ENCODE assay signal across 10 cellular contexts in genomic region chr17:69084911-69085310, GRCh38. TPM values are rescaled to one million over a fixed set of nuclear protein-coding genes. Genes with fewer than 3 reads are reported as not detected.
DNase-seq lines count a peak whose midpoint lies in the region; ATAC-seq and TF ChIP-seq lines count a peak whose summit lies in the region.
"Had no signal": no experiment of that assay in that cellular context is flagged by ENCODE, and none has a peak within 500 bp of the region (broad histone marks: within the 10 kb centered on the region; RNA-seq: fewer than 3 reads in every experiment).

No MANE protein-coding gene starts in this region.

- POLR2A ChIA-PET in PC-3 (lab: Charles Lee; ENCODE audit: unreplicated experiment): no interaction called here
- POLR2A ChIA-PET in T-cell (lab: Charles Lee): no interaction called here

- H3K36me3 ChIP-seq in left ventricle myocardium inferior: peaks cover 76% of the 10 kb centered on the region
- H3K36me3 ChIP-seq in PC-3 (ENCODE audit: low read depth, low read length): no peaks in the 10 kb centered on the region
- peaks cover 15% of the 10 kb centered on the region for H3K36me3 ChIP-seq in upper lobe of right lung

- intact Hi-C loops in left ventricle myocardium inferior (cut with micrococcal nuclease): loop anchor here (10.0 kb wide), 1 partner anchor 50 kb away; no protein-coding TSS in a partner anchor
- intact Hi-C loops in left ventricle myocardium superior (cut with micrococcal nuclease): no loop called here
- intact Hi-C loops in PC-3 (cut with micrococcal nuclease): no loop called here
- intact Hi-C loops in upper lobe of right lung (cut with DNase I): no loop called here
- intact Hi-C loops in activated T-helper 2 cell treated with anti-CD3 and anti-CD28 coated beads, Interferon-gamma antibody, Interleukin-2, Interleukin-4, amounts not matched to agents 10 μg/mL and 5 μg/mL and 100 μg/mL, durations not matched to agents 14 hours and 24 hours and 36 hours (cut with micrococcal nuclease): no loop called here

- no peaks in the 10 kb centered on the region for H4K20me1 ChIP-seq in PC-3 (ENCODE audit: low read length)

- H3K27me3 ChIP-seq in left ventricle myocardium inferior (ENCODE audit: low read depth) (no peaks in the 10 kb centered on the region), PC-3 (ENCODE audit: low read length) (peaks cover 7% of the 10 kb centered on the region; the same call in 1 of the 2 replicates), upper lobe of right lung (no peaks in the 10 kb centered on the region)

- H3K79me2 ChIP-seq in PC-3 (ENCODE audit: low read length): no peaks in the 10 kb centered on the region

- no peaks in the 10 kb centered on the region for H3K9me2 ChIP-seq in PC-3 (replicated peaks; ENCODE audit: low read length)

- H3K27ac ChIP-seq in left ventricle myocardium inferior (replicated peaks): no peak overlapping the region
- no peak overlapping the region for H3K27ac ChIP-seq in PC-3 (ENCODE audit: low read length)
- H3K27ac ChIP-seq in upper lobe of right lung: no peak overlapping the region
- H3K27ac ChIP-seq: HL-60 had no signal

- H3F3A ChIP-seq in PC-3 (ENCODE audit: low read length, unreplicated experiment): no peaks in the 10 kb centered on the region

- no peak overlapping the region for H3K27ac Mint-ChIP-seq in activated T-helper 2 cell treated with anti-CD3 and anti-CD28 coated beads, Interferon-gamma antibody, Interleukin-2, Interleukin-4, amounts not matched to agents 10 μg/mL and 5 μg/mL and 100 μg/mL, durations not matched to agents 14 hours and 24 hours and 36 hours
- H3K27ac Mint-ChIP-seq in T-cell: no peak overlapping the region

- H3K4me1 ChIP-seq in left ventricle myocardium inferior (no peaks in the 10 kb centered on the region), PC-3 (ENCODE audit: insufficient read depth, low read length) (no peaks in the 10 kb centered on the region), upper lobe of right lung (no peaks in the 10 kb centered on the region)

- H3K4me3 Mint-ChIP-seq in activated T-helper 2 cell treated with anti-CD3 and anti-CD28 coated beads, Interferon-gamma antibody, Interleukin-2, Interleukin-4, amounts not matched to agents 10 μg/mL and 5 μg/mL and 100 μg/mL, durations not matched to agents 14 hours and 24 hours and 36 hours (ENCODE audit: low read depth): no peak overlapping the region
- H3K4me3 Mint-ChIP-seq in T-cell: no peak overlapping the region

- ATAC-seq in left ventricle myocardium superior (no peak), PC-3 (peak; percentile 65), upper lobe of right lung (no peak), T-cell (replicated peaks in 1 of 4) (no peak)

- H3K9me3 Mint-ChIP-seq in activated T-helper 2 cell treated with anti-CD3 and anti-CD28 coated beads, Interferon-gamma antibody, Interleukin-2, Interleukin-4, amounts not matched to agents 10 μg/mL and 5 μg/mL and 100 μg/mL, durations not matched to agents 14 hours and 24 hours and 36 hours: peaks cover 4% of the 10 kb centered on the region
- H3K9me3 Mint-ChIP-seq in T-cell: no peaks in the 10 kb centered on the region

- no peaks in the 10 kb centered on the region for H3K36me3 Mint-ChIP-seq in activated T-helper 2 cell treated with anti-CD3 and anti-CD28 coated beads, Interferon-gamma antibody, Interleukin-2, Interleukin-4, amounts not matched to agents 10 μg/mL and 5 μg/mL and 100 μg/mL, durations not matched to agents 14 hours and 24 hours and 36 hours (ENCODE audit: low read depth)
- H3K36me3 Mint-ChIP-seq in T-cell: no peaks in the 10 kb centered on the region

- no peaks in the 10 kb centered on the region for H3K27me3 Mint-ChIP-seq in activated T-helper 2 cell treated with anti-CD3 and anti-CD28 coated beads, Interferon-gamma antibody, Interleukin-2, Interleukin-4, amounts not matched to agents 10 μg/mL and 5 μg/mL and 100 μg/mL, durations not matched to agents 14 hours and 24 hours and 36 hours (ENCODE audit: low read depth)
- peaks cover 0 to 4% of the 10 kb centered on the region in 2 donors for H3K27me3 Mint-ChIP-seq in T-cell

- CTCF ChIA-PET in PC-3 (lab: Charles Lee) (interaction anchor here (0.5 to 1.0 kb wide), 7 partner anchors 9 to 143 kb away, joined by 3 to 9 read pairs (median 3); no protein-coding TSS in a partner anchor), T-cell (lab: Charles Lee) (interaction anchor here in 1 of 2 donors (0.7 kb wide), 2 partner anchors 10 to 195 kb away, joined by 3 to 9 read pairs; no protein-coding TSS in a partner anchor)

- no peaks in the 10 kb centered on the region for H3K4me1 Mint-ChIP-seq in activated T-helper 2 cell treated with anti-CD3 and anti-CD28 coated beads, Interferon-gamma antibody, Interleukin-2, Interleukin-4, amounts not matched to agents 10 μg/mL and 5 μg/mL and 100 μg/mL, durations not matched to agents 14 hours and 24 hours and 36 hours (ENCODE audit: low read depth)
- no peaks in the 10 kb centered on the region for H3K4me1 Mint-ChIP-seq in T-cell

- H3K9me3 ChIP-seq in left ventricle myocardium inferior (replicated peaks): peaks cover 10% of the 10 kb centered on the region
- H3K9me3 ChIP-seq in PC-3 (ENCODE audit: low read length): no peaks in the 10 kb centered on the region
- H3K9me3 ChIP-seq in upper lobe of right lung: no peaks in the 10 kb centered on the region

- TF ChIP-seq CTCF in left ventricle myocardium inferior (IDR thresholded peaks at IDR 0.05; ENCODE audit: borderline replicate concordance) (peak; percentile 28), PC-3 (conservative IDR thresholded peaks at IDR 0.05; ENCODE audit: low read depth, low read length) (peak; percentile 62), fibroblast of villous mesenchyme (IDR thresholded peaks at IDR 0.05; ENCODE audit: insufficient read depth, low read depth, low read length) (peak; percentile 62), upper lobe of right lung (IDR thresholded peaks at IDR 0.05) (peak; percentile 26)

- DNase-seq in left ventricle myocardium inferior (no peak), left ventricle myocardium superior (no peak), PC-3 (peak; percentile 48), fibroblast of villous mesenchyme (ENCODE audit: low read depth) (no peak), upper lobe of right lung (no peak), T-cell (no peak), cerebellar nuclear complex (lab: John Stamatoyannopoulos, UW) (no peak)
- no peak for DNase-seq in activated T-helper 2 cell treated with anti-CD3 and anti-CD28 coated beads, Interferon-gamma antibody, Interleukin-2, Interleukin-4, amounts not matched to agents 10 μg/mL and 5 μg/mL and 100 μg/mL, durations not matched to agents 14 hours and 24 hours and 36 hours (ENCODE audit: low spot score)
- DNase-seq: activated CD8-positive, alpha-beta memory T cell treated with anti-CD3 and anti-CD28 coated beads, Interleukin-2, amount 50 U/mL, for 4 hours had no signal

- BruUV-seq in PC-3 (replicated peaks; lab: Mats Ljungman, UMichigan): no TSS peak

- H2AFZ ChIP-seq in PC-3 (ENCODE audit: low read length): no peak overlapping the region

- H3K4me2 ChIP-seq in PC-3 (ENCODE audit: low read length): no peak overlapping the region

- H3K4me3 ChIP-seq in left ventricle myocardium inferior: no peak overlapping the region
- H3K4me3 ChIP-seq in PC-3 (ENCODE audit: low read length): no peak overlapping the region
- no peak overlapping the region for H3K4me3 ChIP-seq in fibroblast of villous mesenchyme (ENCODE audit: low read depth, low read length)
- no peak overlapping the region for H3K4me3 ChIP-seq in upper lobe of right lung

- no peak overlapping the region for H3K9ac ChIP-seq in PC-3 (ENCODE audit: low read length)

RNA-seq across cellular contexts. Expression of gene ABCA9, which starts 24.2 kb away (rescaled TPM):
- total RNA-seq in left ventricle myocardium inferior: 13.0 TPM
- total RNA-seq in left ventricle myocardium superior: 21.5 TPM
- total RNA-seq in PC-3 (2014; rRNA removed): not detected in 2 replicates
- 2.2 and 2.3 TPM in 2 replicates for total RNA-seq in fibroblast of villous mesenchyme
- total RNA-seq in upper lobe of right lung: 11.1 TPM
- not detected in 2 replicates for total RNA-seq in activated T-helper 2 cell treated with anti-CD3 and anti-CD28 coated beads, Interferon-gamma antibody, Interleukin-2, Interleukin-4, amounts not matched to agents 10 μg/mL and 5 μg/mL and 100 μg/mL, durations not matched to agents 14 hours and 24 hours and 36 hours
- under 1 TPM in 3 of 5 donors, not detected in 2; 0.05 to 0.06 (median 0.06) TPM for total RNA-seq in T-cell

RNA-seq across cellular contexts. Expression of gene ABCA6, which starts 56.8 kb away (rescaled TPM):
- total RNA-seq in left ventricle myocardium inferior (18.5 TPM), left ventricle myocardium superior (21.5 TPM), PC-3 (2014; rRNA removed) (not detected in 2 replicates), fibroblast of villous mesenchyme (3.9 and 6.4 TPM in 2 replicates), upper lobe of right lung (36.3 TPM), T-cell (1 to 10 TPM in 1 of 5 donors, under 1 TPM in 4; 0.25 to 1.2 (median 0.79) TPM)
- not detected in 2 replicates for total RNA-seq in activated T-helper 2 cell treated with anti-CD3 and anti-CD28 coated beads, Interferon-gamma antibody, Interleukin-2, Interleukin-4, amounts not matched to agents 10 μg/mL and 5 μg/mL and 100 μg/mL, durations not matched to agents 14 hours and 24 hours and 36 hours
